1 cellular context compared by ENCODE assay signal in the genomic region with DNA sequence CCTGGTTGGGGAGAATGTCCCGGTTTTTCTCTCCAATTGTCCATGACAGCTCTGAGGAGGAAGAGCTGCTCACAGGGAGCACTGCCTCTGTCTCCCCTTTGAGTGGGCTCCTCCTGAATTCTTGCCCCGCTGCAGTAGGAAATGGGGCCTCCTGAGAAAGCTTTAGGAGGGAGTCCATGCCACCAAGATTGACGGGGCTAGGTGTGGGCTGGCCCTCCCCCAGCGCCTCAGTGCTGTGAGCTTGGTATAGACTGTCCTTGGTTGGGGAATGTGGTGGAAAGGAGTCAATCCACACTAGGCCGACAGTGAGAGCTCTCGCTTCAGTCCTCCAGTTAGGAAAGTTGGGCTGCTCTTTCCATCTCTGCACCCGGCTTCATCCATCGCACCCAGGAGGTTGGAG.
TF ChIP-seq lines count a peak whose summit lies in the region.

No MANE protein-coding gene starts in this region.

TF ChIP-seq in GM23338, 12 proteins besides CTCF, POLR2A, EP300 and RAD21:
- TF ChIP-seq, protein P1, sequence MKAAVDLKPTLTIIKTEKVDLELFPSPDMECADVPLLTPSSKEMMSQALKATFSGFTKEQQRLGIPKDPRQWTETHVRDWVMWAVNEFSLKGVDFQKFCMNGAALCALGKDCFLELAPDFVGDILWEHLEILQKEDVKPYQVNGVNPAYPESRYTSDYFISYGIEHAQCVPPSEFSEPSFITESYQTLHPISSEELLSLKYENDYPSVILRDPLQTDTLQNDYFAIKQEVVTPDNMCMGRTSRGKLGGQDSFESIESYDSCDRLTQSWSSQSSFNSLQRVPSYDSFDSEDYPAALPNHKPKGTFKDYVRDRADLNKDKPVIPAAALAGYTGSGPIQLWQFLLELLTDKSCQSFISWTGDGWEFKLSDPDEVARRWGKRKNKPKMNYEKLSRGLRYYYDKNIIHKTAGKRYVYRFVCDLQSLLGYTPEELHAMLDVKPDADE (IDR thresholded peaks at IDR 0.05): no peak
- TF ChIP-seq POLR2AphosphoS5 (IDR thresholded peaks at IDR 0.05; ENCODE audit: low read depth) (no peak), JUNB (IDR thresholded peaks at IDR 0.05; ENCODE audit: unreplicated experiment) (no peak), NANOG (IDR thresholded peaks at IDR 0.05; ENCODE audit: borderline replicate concordance) (no peak)
